In the genomic region with DNA sequence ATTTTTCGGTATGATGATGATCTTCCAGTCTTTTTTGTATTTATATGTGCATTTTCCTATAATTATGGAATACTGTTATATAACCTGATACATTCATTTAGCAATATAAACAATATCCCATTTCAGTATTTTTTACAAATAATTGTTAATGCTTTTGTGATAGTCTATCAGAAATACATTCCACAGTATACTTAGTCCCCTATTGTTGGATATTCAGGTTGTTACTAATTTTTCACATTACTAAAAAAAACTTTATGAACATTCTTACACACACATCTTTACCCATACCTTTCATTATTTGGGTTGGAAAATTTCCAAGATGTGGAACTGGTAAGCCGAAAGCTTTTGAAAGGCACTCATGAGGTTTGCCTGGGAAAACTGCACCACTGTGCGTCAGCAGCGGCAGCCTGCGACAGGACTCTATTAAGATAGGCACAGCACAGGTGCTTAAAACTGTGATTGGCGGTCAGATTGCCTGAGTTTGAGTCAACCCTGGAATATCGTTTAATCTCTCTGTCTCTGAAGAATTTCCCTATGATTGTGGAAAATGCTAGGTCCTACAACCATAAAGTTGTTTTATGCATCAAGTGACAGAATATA, we compare ENCODE assay signal across 14 cellular contexts.
A peak's percentile ranks its signal among the peaks of the same experiment; 100 is the strongest.
DNase-seq lines count a peak whose midpoint lies in the region; TF ChIP-seq lines count a peak whose summit lies in the region.
"Had no signal": no experiment of that assay in that cellular context is flagged by ENCODE, and none has a peak within 500 bp of the region (broad histone marks: within the 10 kb centered on the region; RNA-seq: fewer than 3 reads in every experiment).

No MANE protein-coding gene starts in this region.

- no peaks in the 10 kb centered on the region for H3K27me3 ChIP-seq in neural cell (ENCODE audit: insufficient read depth, low read depth, low read length)
- no peaks in the 10 kb centered on the region for H3K27me3 ChIP-seq in MG63
- H3K27me3 ChIP-seq in esophagus muscularis mucosa: no peaks in the 10 kb centered on the region

- TF ChIP-seq POLR2A in esophagus muscularis mucosa (IDR thresholded peaks at IDR 0.05; ENCODE audit: low read depth): no peak

- no peak overlapping the region for H3K4me3 Mint-ChIP-seq in activated naive CD4-positive, alpha-beta T cell treated with anti-CD3 and anti-CD28 coated beads, Interleukin-2, amount 50 U/mL, for 24 hours
- H3K4me3 Mint-ChIP-seq: CD4-positive, alpha-beta T cell had no signal

- H3K9me2 ChIP-seq in neural cell (ENCODE audit: insufficient read depth, low read length): no peaks in the 10 kb centered on the region

- peak overlapping the region; percentile 25 for H3K27ac Mint-ChIP-seq in activated naive CD4-positive, alpha-beta T cell treated with anti-CD3 and anti-CD28 coated beads, Interleukin-2, amount 50 U/mL, for 24 hours
- H3K27ac Mint-ChIP-seq: CD4-positive, alpha-beta T cell had no signal

- H3K4me3 ChIP-seq in neural cell (ENCODE audit: low read length) (no peak overlapping the region), MG63 (no peak overlapping the region), esophagus muscularis mucosa (no peak overlapping the region)
- H3K4me3 ChIP-seq: A549, HAP-1 had no signal

- H2AFZ ChIP-seq in neural cell (ENCODE audit: low read depth, low read length): no peak overlapping the region

- peaks cover 4% of the 10 kb centered on the region for H3K36me3 Mint-ChIP-seq in activated naive CD4-positive, alpha-beta T cell treated with anti-CD3 and anti-CD28 coated beads, Interleukin-2, amount 50 U/mL, for 24 hours

- H3K4me1 Mint-ChIP-seq in activated naive CD4-positive, alpha-beta T cell treated with anti-CD3 and anti-CD28 coated beads, Interleukin-2, amount 50 U/mL, for 24 hours: peaks cover 35% of the 10 kb centered on the region

- H4K20me1 ChIP-seq in neural cell (ENCODE audit: insufficient read depth): no peaks in the 10 kb centered on the region

- no peak overlapping the region for H3K9ac ChIP-seq in neural cell (ENCODE audit: low read length)

- no peaks in the 10 kb centered on the region for H3K36me3 ChIP-seq in neural cell (ENCODE audit: insufficient read depth, low read length)
- no peaks in the 10 kb centered on the region for H3K36me3 ChIP-seq in MG63
- no peaks in the 10 kb centered on the region for H3K36me3 ChIP-seq in esophagus muscularis mucosa
- H3K36me3 ChIP-seq: HAP-1 had no signal

- no peak for TF ChIP-seq CTCF in neural cell (IDR thresholded peaks at IDR 0.05; ENCODE audit: poor library complexity, severe bottlenecking)
- TF ChIP-seq CTCF in esophagus muscularis mucosa (IDR thresholded peaks at IDR 0.05): no peak

- H3K79me2 ChIP-seq in neural cell (replicated peaks; ENCODE audit: insufficient read depth, low read length): no peaks in the 10 kb centered on the region

- no peaks in the 10 kb centered on the region for H3F3A ChIP-seq in neural cell (ENCODE audit: insufficient read depth, low read length, poor library complexity, severe bottlenecking)

- H3K4me1 ChIP-seq in esophagus muscularis mucosa: no peaks in the 10 kb centered on the region
- H3K4me1 ChIP-seq: A549, HAP-1 had no signal

- no peak overlapping the region for H3K4me2 ChIP-seq in neural cell (ENCODE audit: low read length)
- H3K4me2 ChIP-seq: A549 had no signal

- TF ChIP-seq RAD21 in neural cell (conservative IDR thresholded peaks at IDR 0.05): no peak

- intact Hi-C loops in esophagus muscularis mucosa (cut with DNase I): loop anchor here (2.0 to 5.0 kb wide), 2 partner anchors 491 to 589 kb away; no protein-coding TSS in a partner anchor

- H3K9me3 ChIP-seq in neural cell (ENCODE audit: low read length): no peaks in the 10 kb centered on the region
- peaks cover 5% of the 10 kb centered on the region; the same call in 1 of the 2 replicates for H3K9me3 ChIP-seq in MG63
- peaks cover 0 to 3% (median 0%) of the 10 kb centered on the region in 4 donors for H3K9me3 ChIP-seq in esophagus muscularis mucosa
- H3K9me3 ChIP-seq: A549, Caco-2, HAP-1 had no signal

- H3K27ac ChIP-seq in neural cell (ENCODE audit: low read length) (no peak overlapping the region), esophagus muscularis mucosa (replicated peaks in 1 of 4) (no peak overlapping the region)
- H3K27ac ChIP-seq: A549, C4-2B, HL-60 had no signal

- 93% methylated on average over 7 of the region's 7 CpGs for WGBS in esophagus muscularis mucosa

- TF ChIP-seq EP300 in neural cell (conservative IDR thresholded peaks at IDR 0.05; ENCODE audit: poor library complexity, severe bottlenecking): no peak
- no peak for TF ChIP-seq EP300 in esophagus muscularis mucosa (IDR thresholded peaks at IDR 0.05)

- no peaks in the 10 kb centered on the region for H3K9me3 Mint-ChIP-seq in activated naive CD4-positive, alpha-beta T cell treated with anti-CD3 and anti-CD28 coated beads, Interleukin-2, amount 50 U/mL, for 24 hours

- no peaks in the 10 kb centered on the region for H3K27me3 Mint-ChIP-seq in activated naive CD4-positive, alpha-beta T cell treated with anti-CD3 and anti-CD28 coated beads, Interleukin-2, amount 50 U/mL, for 24 hours

- DNase-seq in activated naive CD4-positive, alpha-beta T cell (lab: John Stamatoyannopoulos, UW): no peak
- DNase-seq in SHP77 treated with DMSO at 0.1 percent for 48 hours (lab: John Stamatoyannopoulos, UW): peak; percentile 30
- no peak for DNase-seq in MG63
- no peak for DNase-seq in esophagus muscularis mucosa (ENCODE audit: extremely low spot score)
- no peak for DNase-seq in T-helper 2 cell
- DNase-seq: AML-193; Caco-2; CD4-positive, alpha-beta T cell had no signal

TF ChIP-seq in neural cell, 6 proteins besides CTCF, POLR2A, EP300 and RAD21:
- no peak for TF ChIP-seq MXI1 (conservative IDR thresholded peaks at IDR 0.05; ENCODE audit: poor library complexity, severe bottlenecking)
- no peak for TF ChIP-seq TAF1 (IDR thresholded peaks at IDR 0.05; ENCODE audit: low read depth)
- TF ChIP-seq REST (IDR thresholded peaks at IDR 0.05; ENCODE audit: borderline replicate concordance): peak; percentile 27
- no peak for TF ChIP-seq POLR2AphosphoS5 (IDR thresholded peaks at IDR 0.05)
- TF ChIP-seq EZH2 (IDR thresholded peaks at IDR 0.05; ENCODE audit: borderline replicate concordance, insufficient read depth, low read length, poor library complexity, severe bottlenecking): no peak
TF ChIP-seq in neural cell: peak in this region for 1.
